Comparison of ENCODE assay signal across 40 cellular contexts in the genomic region with DNA sequence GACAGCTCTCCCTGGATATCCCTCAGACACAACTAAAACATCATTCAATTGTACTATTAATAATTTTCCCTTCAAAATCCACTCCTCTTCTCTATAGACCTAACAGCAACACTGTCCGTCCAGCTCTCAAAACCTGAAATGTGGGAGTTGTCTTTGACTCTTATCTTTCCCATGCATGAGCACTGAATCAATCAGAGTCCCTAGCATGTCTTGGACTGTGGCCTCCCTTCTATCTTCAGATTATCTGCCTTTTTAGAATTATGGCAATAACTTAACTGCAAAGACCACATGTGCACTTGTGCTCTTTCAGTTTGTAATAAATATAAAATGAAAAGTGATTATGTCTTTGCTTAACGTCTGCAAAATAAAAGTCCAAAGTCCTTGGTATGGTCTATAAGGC.
"Had no signal": no experiment of that assay in that cellular context is flagged by ENCODE, and none has a peak within 500 bp of the region (broad histone marks: within the 10 kb centered on the region; RNA-seq: fewer than 3 reads in every experiment).

No MANE protein-coding gene starts in this region.

- H3K27me3 Mint-ChIP-seq: activated B cell treated with CpG ODN at 0.5 μM for 24 hours; activated CD4-positive, alpha-beta memory T cell treated with anti-CD3 and anti-CD28 coated beads for 36 hours; activated CD4-positive, alpha-beta T cell treated with anti-CD3 and anti-CD28 coated beads, Interleukin-2, amount 10 ng/mL, durations not matched to agents 24 days and 14 days; activated CD8-positive, alpha-beta T cell treated with anti-CD3 and anti-CD28 coated beads for 36 hours; activated naive CD8-positive, alpha-beta T cell treated with anti-CD3 and anti-CD28 coated beads for 36 hours; activated T-helper 17 cell treated with anti-CD3 and anti-CD28 coated beads, Interleukin-2, amount 50 U/mL, for 72 hours; central memory CD8-positive, alpha-beta T cell had no signal

- FAIRE-seq: astrocyte, TTC549 had no signal

- H3K4me3 Mint-ChIP-seq: activated B cell treated with CpG ODN at 0.5 μM for 24 hours; activated CD4-positive, alpha-beta memory T cell treated with anti-CD3 and anti-CD28 coated beads for 36 hours; activated CD4-positive, alpha-beta T cell treated with anti-CD3 and anti-CD28 coated beads, Interleukin-2, amount 10 ng/mL, durations not matched to agents 24 days and 14 days; activated CD8-positive, alpha-beta T cell treated with anti-CD3 and anti-CD28 coated beads for 36 hours; activated naive CD4-positive, alpha-beta T cell treated with anti-CD3 and anti-CD28 coated beads for 36 hours; activated naive CD8-positive, alpha-beta T cell treated with anti-CD3 and anti-CD28 coated beads for 36 hours; activated T-cell treated with anti-CD3 and anti-CD28 coated beads, Interleukin-2, amount 50 U/mL, for 4 hours; activated T-cell treated with anti-CD3 and anti-CD28 coated beads, Interleukin-2, amount 50 U/mL, for 72 hours; activated T-helper 1 cell treated with anti-CD3 and anti-CD28 coated beads, Interleukin-12 subunit alpha, Interleukin-12 subunit beta, Interleukin-2, Interleukin-4 antibody, amounts not matched to agents 30 ng/mL and 10 ng/mL and 1 ng/mL, durations not matched to agents 14 hours and 24 hours and 36 hours; activated T-helper 17 cell treated with anti-CD3 and anti-CD28 coated beads, Interleukin-2, amount 50 U/mL, for 72 hours; central memory CD8-positive, alpha-beta T cell; T-helper 1 cell treated with Interleukin-12 subunit alpha and Interleukin-12 subunit beta and Interleukin-4 antibody, amounts not matched to agents 30 μg/mL and 1 μg/mL, for 36 hours; T-helper 2 cell treated with Interferon-gamma antibody and Interleukin-4, amounts not matched to agents 5 μg/mL and 100 μg/mL, for 36 hours had no signal

- H3K27ac ChIP-seq: adrenal gland, body of pancreas, brain microvascular endothelial cell, breast epithelium, WERI-Rb-1 had no signal

- ATAC-seq: activated CD8-positive, alpha-beta T cell treated with anti-CD3 and anti-CD28 coated beads for 36 hours; activated naive CD4-positive, alpha-beta T cell treated with anti-CD3 and anti-CD28 coated beads, Interleukin-2, amount 50 U/mL, for 72 hours; activated T-cell treated with anti-CD3 and anti-CD28 coated beads, Interleukin-2, amount 50 U/mL, for 4 hours; activated T-cell treated with anti-CD3 and anti-CD28 coated beads, Interleukin-2, amount 50 U/mL, for 72 hours; activated T-helper 17 cell treated with anti-CD3 and anti-CD28 coated beads, Interleukin-2, amount 50 U/mL, for 72 hours; body of pancreas had no signal

- H3K4me3 ChIP-seq: adrenal gland, body of pancreas, breast epithelium had no signal

- H3K9me3 ChIP-seq: adrenal gland, body of pancreas, breast epithelium had no signal

- H3K4me1 ChIP-seq: adrenal gland, body of pancreas, breast epithelium had no signal

- H3K27ac Mint-ChIP-seq: activated B cell treated with CpG ODN at 0.5 μM for 24 hours; activated CD4-positive, alpha-beta memory T cell treated with anti-CD3 and anti-CD28 coated beads for 36 hours; activated CD4-positive, alpha-beta T cell treated with anti-CD3 and anti-CD28 coated beads, Interleukin-2, amount 10 ng/mL, durations not matched to agents 24 days and 14 days; activated CD8-positive, alpha-beta T cell treated with anti-CD3 and anti-CD28 coated beads for 36 hours; activated naive CD4-positive, alpha-beta T cell treated with anti-CD3 and anti-CD28 coated beads for 36 hours; activated naive CD4-positive, alpha-beta T cell treated with anti-CD3 and anti-CD28 coated beads, Interleukin-2, amount 50 U/mL, for 72 hours; activated naive CD8-positive, alpha-beta T cell treated with anti-CD3 and anti-CD28 coated beads for 36 hours; activated T-cell treated with anti-CD3 and anti-CD28 coated beads, Interleukin-2, amount 50 U/mL, for 72 hours; activated T-helper 1 cell treated with anti-CD3 and anti-CD28 coated beads, Interleukin-12 subunit alpha, Interleukin-12 subunit beta, Interleukin-2, Interleukin-4 antibody, amounts not matched to agents 30 ng/mL and 10 ng/mL and 1 ng/mL, durations not matched to agents 14 hours and 24 hours and 36 hours; activated T-helper 17 cell treated with anti-CD3 and anti-CD28 coated beads, Interleukin-2, amount 50 U/mL, for 72 hours; T-helper 1 cell treated with Interleukin-12 subunit alpha and Interleukin-12 subunit beta and Interleukin-4 antibody, amounts not matched to agents 30 μg/mL and 1 μg/mL, for 36 hours; T-helper 2 cell treated with Interferon-gamma antibody and Interleukin-4, amounts not matched to agents 5 μg/mL and 100 μg/mL, for 36 hours had no signal

- H3K4me1 Mint-ChIP-seq: activated CD4-positive, alpha-beta T cell treated with anti-CD3 and anti-CD28 coated beads, Interleukin-2, amount 10 ng/mL, durations not matched to agents 24 days and 14 days; central memory CD8-positive, alpha-beta T cell had no signal

- H3K27me3 ChIP-seq: adrenal gland, body of pancreas, brain microvascular endothelial cell, breast epithelium had no signal

- DNase-seq: activated B cell treated with CpG ODN at 0.5 μM for 24 hours; activated CD4-positive, alpha-beta memory T cell treated with anti-CD3 and anti-CD28 coated beads for 36 hours; activated CD4-positive, alpha-beta T cell treated with anti-CD3 and anti-CD28 coated beads for 4 hours; activated CD4-positive, alpha-beta T cell treated with anti-CD3 and anti-CD28 coated beads, Interleukin-2, amount 10 ng/mL, durations not matched to agents 24 days and 14 days; activated CD4-positive, alpha-beta T cell treated with anti-CD3 and anti-CD28 coated beads, Interleukin-2, amount 50 U/mL, for 1 hour; activated CD4-positive, alpha-beta T cell treated with anti-CD3 and anti-CD28 coated beads, Interleukin-2, amount 50 U/mL, for 4 hours; activated CD4-positive, CD25-positive, alpha-beta regulatory T cell treated with anti-CD3 and anti-CD28 coated beads, Interleukin-2, amount 50 U/mL, for 72 hours; activated CD8-positive, alpha-beta memory T cell treated with anti-CD3 and anti-CD28 coated beads, Interleukin-2, amount 50 U/mL, for 4 hours; activated CD8-positive, alpha-beta T cell treated with anti-CD3 and anti-CD28 coated beads for 36 hours; activated effector memory CD4-positive, alpha-beta T cell treated with anti-CD3 and anti-CD28 coated beads, Interleukin-2, amount 50 U/mL, for 16 hours; activated gamma-delta T cell treated with Interleukin-2 at 50 U/mL for 16 hours; activated naive CD4-positive, alpha-beta T cell; activated naive CD4-positive, alpha-beta T cell treated with anti-CD3 and anti-CD28 coated beads for 36 hours; activated naive CD4-positive, alpha-beta T cell treated with anti-CD3 and anti-CD28 coated beads, Interleukin-2, amount 50 U/mL, for 16 hours; activated naive CD8-positive, alpha-beta T cell treated with anti-CD3 and anti-CD28 coated beads for 36 hours; activated T-cell treated with anti-CD3 and anti-CD28 coated beads for 4 hours; activated T-cell treated with anti-CD3 and anti-CD28 coated beads, Interleukin-2, amount 50 U/mL, for 1 hour; activated T-cell treated with anti-CD3 and anti-CD28 coated beads, Interleukin-2, amount 50 U/mL, for 4 hours; activated T-cell treated with anti-CD3 and anti-CD28 coated beads, Interleukin-2, amount 50 U/mL, for 72 hours; adrenal gland; amniotic stem cell; aorta; body of pancreas; brain microvascular endothelial cell; caudate nucleus; cerebellar nuclear complex; SW 1271; T-helper 1 cell; T-helper 2 cell; T-helper 9 cell; WERI-Rb-1 had no signal

- H3K36me3 ChIP-seq: brain microvascular endothelial cell, breast epithelium, WERI-Rb-1 had no signal
